Comparison of ENCODE assay signal across 1 cellular context in the genomic region with DNA sequence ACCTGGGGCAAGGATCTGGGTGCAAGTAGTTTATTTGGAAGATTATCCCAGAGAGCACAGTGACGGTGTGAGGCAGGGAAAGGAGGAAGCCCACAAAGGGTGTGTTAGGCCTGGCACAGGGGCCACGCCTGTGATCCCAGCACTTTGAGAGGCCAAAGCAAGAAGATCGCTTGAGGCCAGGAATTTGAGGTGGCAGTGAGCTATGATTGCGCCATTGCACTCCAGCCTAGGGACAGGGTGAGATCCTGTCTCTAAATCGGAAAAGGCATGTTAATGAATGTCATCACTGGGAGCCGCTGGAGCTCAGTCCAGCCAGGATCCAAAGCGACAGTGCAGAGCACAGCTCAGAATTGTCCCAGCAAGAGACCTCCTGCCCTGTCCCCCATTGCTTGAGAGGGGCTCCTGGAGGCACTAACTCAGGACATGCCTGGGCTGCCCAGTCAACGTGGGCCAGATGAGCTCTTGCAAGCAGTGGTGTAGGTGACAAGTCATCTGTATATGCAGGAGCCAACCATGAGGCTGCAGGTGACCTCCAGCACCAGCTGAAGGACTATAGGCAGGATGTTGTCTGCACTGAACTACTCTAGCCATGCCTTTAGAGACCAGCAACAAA.
TF ChIP-seq lines count a peak whose summit lies in the region.

No MANE protein-coding gene starts in this region.

TF ChIP-seq in HEK293T, 16 proteins besides CTCF, POLR2A, EP300 and RAD21 (continued from another document):
- TF ChIP-seq, protein P1, sequence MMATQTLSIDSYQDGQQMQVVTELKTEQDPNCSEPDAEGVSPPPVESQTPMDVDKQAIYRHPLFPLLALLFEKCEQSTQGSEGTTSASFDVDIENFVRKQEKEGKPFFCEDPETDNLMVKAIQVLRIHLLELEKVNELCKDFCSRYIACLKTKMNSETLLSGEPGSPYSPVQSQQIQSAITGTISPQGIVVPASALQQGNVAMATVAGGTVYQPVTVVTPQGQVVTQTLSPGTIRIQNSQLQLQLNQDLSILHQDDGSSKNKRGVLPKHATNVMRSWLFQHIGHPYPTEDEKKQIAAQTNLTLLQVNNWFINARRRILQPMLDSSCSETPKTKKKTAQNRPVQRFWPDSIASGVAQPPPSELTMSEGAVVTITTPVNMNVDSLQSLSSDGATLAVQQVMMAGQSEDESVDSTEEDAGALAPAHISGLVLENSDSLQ (IDR thresholded peaks at IDR 0.05) = no peak
- no peak for TF ChIP-seq FOXK2 (IDR thresholded peaks at IDR 0.05)
- TF ChIP-seq ZNF384 (IDR thresholded peaks at IDR 0.05) = no peak
- TF ChIP-seq SP1 (IDR thresholded peaks at IDR 0.05) = no peak
- TF ChIP-seq BHLHE40 (IDR thresholded peaks at IDR 0.05; ENCODE audit: borderline replicate concordance) = no peak
- no peak for TF ChIP-seq NFRKB (IDR thresholded peaks at IDR 0.05)
TF ChIP-seq in HEK293T: peak in this region for 0.
